10 cellular contexts compared by ENCODE assay signal in the genomic region with DNA sequence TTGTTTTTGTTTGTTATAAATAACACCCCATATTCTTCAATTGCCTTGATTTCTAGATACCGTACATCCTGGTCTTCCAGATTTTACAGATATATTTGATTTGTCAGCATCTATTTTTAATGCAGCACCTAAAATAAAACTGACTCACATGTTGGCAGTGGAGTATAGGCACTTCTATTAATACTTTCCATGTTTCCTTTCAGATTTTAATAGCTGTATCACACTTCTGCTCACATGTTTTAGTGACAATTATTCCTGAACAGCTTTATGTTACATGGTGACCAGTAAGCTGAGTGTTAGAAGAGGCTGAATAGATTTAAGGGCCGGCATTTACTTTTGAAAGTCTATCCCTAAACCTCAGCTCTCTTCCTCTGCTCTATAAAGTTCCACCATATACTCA. TPM values are rescaled to one million over a fixed set of nuclear protein-coding genes. Genes with fewer than 3 reads are reported as not detected.
DNase-seq lines count a peak whose midpoint lies in the region; ATAC-seq and TF ChIP-seq lines count a peak whose summit lies in the region.
"Had no signal": no experiment of that assay in that cellular context is flagged by ENCODE, and none has a peak within 500 bp of the region (broad histone marks: within the 10 kb centered on the region; RNA-seq: fewer than 3 reads in every experiment).

No MANE protein-coding gene starts in this region.

- CTCF ChIA-PET in SK-N-SH (lab: Yijun Ruan, JAX) = interaction anchor here (0.7 to 6.2 kb wide), 16 partner anchors 9 to 380 kb away, joined by 3 to 54 read pairs (median 4); no protein-coding TSS in a partner anchor

- H4K20me1 ChIP-seq in SK-N-SH (ENCODE audit: insufficient read depth) = no peaks in the 10 kb centered on the region
- H4K20me1 ChIP-seq: BLaER1 treated with 17β-estradiol and CSF1 and Interleukin-3, amounts not matched to agents 10 nM and 100 nM had no signal

- H3K27ac ChIP-seq in heart left ventricle = peak overlapping the region in 8 of 12 donors; percentile 24 to 56 (median 46)
- no peak overlapping the region for H3K27ac ChIP-seq in SK-N-SH (ENCODE audit: low read depth in 2 of 2, low read length in 1 of 2)
- H3K27ac ChIP-seq: BLaER1 treated with 17β-estradiol and CSF1 and Interleukin-3, amounts not matched to agents 10 nM and 100 nM had no signal

- H2AFZ ChIP-seq in SK-N-SH (ENCODE audit: low read depth) = no peak overlapping the region

- H3K79me2 ChIP-seq in SK-N-SH (ENCODE audit: insufficient read depth) = no peaks in the 10 kb centered on the region

- H3K9ac ChIP-seq in SK-N-SH = no peak overlapping the region
- H3K9ac ChIP-seq: BLaER1 treated with 17β-estradiol and CSF1 and Interleukin-3, amounts not matched to agents 10 nM and 100 nM had no signal

- H3K4me1 ChIP-seq in heart left ventricle (peaks cover 0 to 18% (median under 1%) of the 10 kb centered on the region in 12 donors), SK-N-SH (ENCODE audit: control insufficient read depth in 1 of 2, insufficient read depth in 2 of 2, low read depth in 1 of 2, low read length in 1 of 2) (no peaks in the 10 kb centered on the region)
- H3K4me1 ChIP-seq: BLaER1 treated with 17β-estradiol and CSF1 and Interleukin-3, amounts not matched to agents 10 nM and 100 nM had no signal

- POLR2A ChIA-PET in SK-N-SH (lab: Yijun Ruan, JAX) = no interaction called here

- TF ChIP-seq EP300 in SK-N-SH (IDR thresholded peaks at IDR 0.05; ENCODE audit: borderline replicate concordance in 1 of 2, low read depth in 1 of 2, low read length in 1 of 2) = no peak

- ATAC-seq in heart left ventricle (peak; percentile 83 to 91 (median 87)), GM21825 (IDR thresholded peaks at IDR 0.05; ENCODE audit: unreplicated experiment) (no peak)
- ATAC-seq: CD8-positive, alpha-beta T cell had no signal

- H3K4me3 ChIP-seq in heart left ventricle (no peak overlapping the region), SK-N-SH (ENCODE audit: low read depth in 2 of 2, low read length in 1 of 2) (no peak overlapping the region)
- H3K4me3 ChIP-seq: BLaER1 treated with 17β-estradiol and CSF1 and Interleukin-3, amounts not matched to agents 10 nM and 100 nM had no signal

- TF ChIP-seq RAD21 in SK-N-SH (IDR thresholded peaks at IDR 0.05; ENCODE audit: low read length) = no peak

- no peaks in the 10 kb centered on the region for H3F3A ChIP-seq in SK-N-SH (replicated peaks; ENCODE audit: insufficient read depth)

- WGBS in heart left ventricle, 4 donors = 16 to 30% (median 25%) methylated on average over 2 of the region's 2 CpGs
- 43% methylated on average over 2 of the region's 2 CpGs for WGBS in SK-N-SH (ENCODE audit: low lambda C conversion rate)

- intact Hi-C loops in heart left ventricle (cut with DNase I) = loop anchor here in 7 of 10 donors (2.0 to 10.0 kb wide), 9 partner anchors 128 to 633 kb away; no protein-coding TSS in a partner anchor

- H3K9me3 ChIP-seq in heart left ventricle = peaks cover 0 to 7% (median 0%) of the 10 kb centered on the region in 12 donors
- H3K9me3 ChIP-seq in SK-N-SH = no peaks in the 10 kb centered on the region
- H3K9me3 ChIP-seq: BLaER1 treated with 17β-estradiol and CSF1 and Interleukin-3, amounts not matched to agents 10 nM and 100 nM had no signal

- TF ChIP-seq POLR2A in heart left ventricle (IDR thresholded peaks at IDR 0.05) = no peak

- no peaks in the 10 kb centered on the region for H3K9me2 ChIP-seq in SK-N-SH

- H3K27me3 ChIP-seq in heart left ventricle (no peaks in the 10 kb centered on the region), SK-N-SH (ENCODE audit: insufficient read depth) (no peaks in the 10 kb centered on the region)
- H3K27me3 ChIP-seq: BLaER1 treated with 17β-estradiol and CSF1 and Interleukin-3, amounts not matched to agents 10 nM and 100 nM had no signal

- no peaks in the 10 kb centered on the region for H3K36me3 ChIP-seq in heart left ventricle
- H3K36me3 ChIP-seq in SK-N-SH (replicated peaks in 1 of 2; ENCODE audit: control insufficient read depth in 1 of 2, insufficient read depth in 2 of 2, low read length in 1 of 2) = no peaks in the 10 kb centered on the region
- H3K36me3 ChIP-seq: BLaER1 treated with 17β-estradiol and CSF1 and Interleukin-3, amounts not matched to agents 10 nM and 100 nM had no signal

- H3K4me2 ChIP-seq in SK-N-SH = no peak overlapping the region
- H3K4me2 ChIP-seq: BLaER1 treated with 17β-estradiol and CSF1 and Interleukin-3, amounts not matched to agents 10 nM and 100 nM had no signal

- peak; percentile 2 for DNase-seq in Ammon's horn (ENCODE audit: low spot score)
- no peak for DNase-seq in heart left ventricle
- DNase-seq in myocyte (ENCODE audit: low read depth) = peak; percentile 67
- peak; percentile 61 for DNase-seq in superior temporal gyrus (ENCODE audit: extremely low spot score)
- DNase-seq in D341Med (ENCODE audit: low spot score) = no peak
- DNase-seq in SK-N-SH = no peak
- DNase-seq: CD8-positive, alpha-beta T cell; GOT3 had no signal

- no peak for TF ChIP-seq CTCF in heart left ventricle (IDR thresholded peaks at IDR 0.05)
- no peak for TF ChIP-seq CTCF in SK-N-SH (IDR thresholded peaks at IDR 0.05)

TF ChIP-seq in SK-N-SH, 30 proteins besides CTCF, POLR2A, EP300 and RAD21:
- TF ChIP-seq ELF1 (IDR thresholded peaks at IDR 0.05) (no peak), YY1 (IDR thresholded peaks at IDR 0.05; ENCODE audit: low read depth) (no peak), TEAD4 (IDR thresholded peaks at IDR 0.05; ENCODE audit: borderline replicate concordance, insufficient read depth) (no peak), RXRA (IDR thresholded peaks at IDR 0.05; ENCODE audit: borderline replicate concordance, low read depth) (no peak), SIN3A (IDR thresholded peaks at IDR 0.05; ENCODE audit: borderline replicate concordance, low read depth, low read length) (no peak), RFX5 (IDR thresholded peaks at IDR 0.05; ENCODE audit: low read length) (no peak), TCF12 (IDR thresholded peaks at IDR 0.05) (no peak), FOSL2 (IDR thresholded peaks at IDR 0.05; ENCODE audit: borderline replicate concordance, low read depth) (no peak), GATA2 (CRISPR knock-in tag; IDR thresholded peaks at IDR 0.05) (no peak), REST (IDR thresholded peaks at IDR 0.05; ENCODE audit: low read depth, low read length) (no peak)
TF ChIP-seq in SK-N-SH: peak in this region for 0.

RNA-seq across cellular contexts. Expression of gene C4orf46, which starts 46.1 kb away (rescaled TPM):
- total RNA-seq in heart left ventricle (1 to 10 TPM; 2.0 to 8.1 (median 4.5) TPM), myocyte (33.7 and 34.2 TPM in 2 replicates)
- polyA plus RNA-seq in heart left ventricle (1 to 10 TPM; 2.4 to 2.8 TPM), SK-N-SH (2012; rRNA removed) (7.0 and 7.1 TPM in 2 replicates)
- 8.1 TPM for polyA plus RNA-seq in myocyte (2012)
- polyA plus RNA-seq in SK-N-SH (2012; cell fraction: cytosol; rRNA removed) = 10.5 and 11.0 TPM in 2 replicates
- polyA plus RNA-seq in SK-N-SH (2012; cell fraction: nucleus; rRNA removed) = 2.7 and 6.4 TPM in 2 replicates

RNA-seq across cellular contexts. Expression of gene ETFDH, which starts 46.6 kb away (rescaled TPM):
- total RNA-seq in heart left ventricle (100 to 1,000 TPM; 116 to 289 (median 221) TPM), myocyte (21.9 and 25.4 TPM in 2 replicates)
- polyA plus RNA-seq in heart left ventricle (100 to 1,000 TPM in 1 of 2 donors, 10 to 100 TPM in 1; 56.1 to 259 TPM), SK-N-SH (2012; rRNA removed) (12.1 and 15.7 TPM in 2 replicates)
- polyA plus RNA-seq in myocyte (2012) = 19.3 TPM
- polyA plus RNA-seq in SK-N-SH (2012; cell fraction: cytosol; rRNA removed) = 13.7 and 17.7 TPM in 2 replicates
- 21.1 and 29.0 TPM in 2 replicates for polyA plus RNA-seq in SK-N-SH (2012; cell fraction: nucleus; rRNA removed)

Comparison
In these comparisons a context has a peak if more than half of its experiments do, and no peak if none do; other contexts are left out.
1. DNase-seq: peak in Ammon's horn (single experiment), myocyte (single experiment) and superior temporal gyrus (single experiment); none in heart left ventricle (0 of 5), D341Med (single experiment) and SK-N-SH (single experiment).
2. H3K27ac ChIP-seq: peak in heart left ventricle (8 of 12); none in SK-N-SH (0 of 2).